Comparison of ENCODE assay signal across 8 cellular contexts in genomic region chrX:74422029-74422352, GRCh38. TPM values are rescaled to one million over a fixed set of nuclear protein-coding genes. Genes with fewer than 3 reads are reported as not detected.
DNase-seq lines count a peak whose midpoint lies in the region; ATAC-seq and TF ChIP-seq lines count a peak whose summit lies in the region.

No MANE protein-coding gene starts in this region.

- no peaks in the 10 kb centered on the region for H3K79me1 ChIP-seq in H9 (ENCODE audit: insufficient read depth, low read depth, low read length, poor library complexity, severe bottlenecking)

- H3K27ac ChIP-seq in H9 (ENCODE audit: insufficient read length, low read depth, low read length) (no peak overlapping the region), Karpas-422 (ENCODE audit: low read length) (no peak overlapping the region)

- TF ChIP-seq CTCF in H9 (conservative IDR thresholded peaks at IDR 0.05): no peak

- no peak overlapping the region for H3K56ac ChIP-seq in H9 (ENCODE audit: insufficient read length, low read depth, low read length)

- H2BK120ac ChIP-seq in H9 (ENCODE audit: low read depth, low read length, poor library complexity, severe bottlenecking): no peak overlapping the region

- no peak overlapping the region for H3K4ac ChIP-seq in H9 (ENCODE audit: low read depth, low read length)

- H3K36me3 Mint-ChIP-seq in H9 (ENCODE audit: insufficient read depth in 1 of 3, low read depth in 3 of 3): peaks cover 0 to 7% (median 0%) of the 10 kb centered on the region in 3 experiments; a peak in 5 of 7 replicates
- no peaks in the 10 kb centered on the region for H3K36me3 Mint-ChIP-seq in activated naive CD8-positive, alpha-beta T cell treated with anti-CD3 and anti-CD28 coated beads, Interleukin-2, amount 50 U/mL, for 24 hours (ENCODE audit: low read depth)

- no peaks in the 10 kb centered on the region for H3K9me2 ChIP-seq in Karpas-422 (replicated peaks; ENCODE audit: insufficient read depth, low read length)

- peaks cover 32 to 52% of the 10 kb centered on the region in 2 experiments for H3K9me3 Mint-ChIP-seq in H9
- H3K9me3 Mint-ChIP-seq in activated naive CD8-positive, alpha-beta T cell treated with anti-CD3 and anti-CD28 coated beads, Interleukin-2, amount 50 U/mL, for 24 hours: no peaks in the 10 kb centered on the region

- no peak overlapping the region for H4K91ac ChIP-seq in H9 (ENCODE audit: insufficient read length, low read depth, low read length)

- no peaks in the 10 kb centered on the region for H4K20me1 ChIP-seq in H9 (ENCODE audit: control insufficient read depth, insufficient read depth, insufficient read length)
- H4K20me1 ChIP-seq in Karpas-422 (ENCODE audit: insufficient read depth, low read depth, low read length): no peaks in the 10 kb centered on the region

- H3K4me3 Mint-ChIP-seq in H9: peak overlapping the region; percentile 76 to 91
- H3K4me3 Mint-ChIP-seq in activated naive CD8-positive, alpha-beta T cell treated with anti-CD3 and anti-CD28 coated beads, Interleukin-2, amount 50 U/mL, for 24 hours: peak overlapping the region; percentile 76

- H3K36me3 ChIP-seq in skeletal muscle satellite cell (ENCODE audit: insufficient read depth, low read length) (no peaks in the 10 kb centered on the region), Karpas-422 (ENCODE audit: insufficient read depth, low read length) (no peaks in the 10 kb centered on the region)

- H4K8ac ChIP-seq in H9 (replicated peaks; ENCODE audit: insufficient read length, low read depth, low read length): no peak overlapping the region

- WGBS in H9 (ENCODE audit: extremely low coverage, insufficient read length, low lambda C conversion rate): no CpG with 5 or more reads among the region's 17 CpGs

- no peak overlapping the region for H4K5ac ChIP-seq in H9 (ENCODE audit: insufficient read length, low read depth, low read length)

- H2BK15ac ChIP-seq in H9 (ENCODE audit: low read depth, low read length): no peak overlapping the region

- H3K23me2 ChIP-seq in H9 (ENCODE audit: insufficient read length, low read depth, low read length, poor library complexity, severe bottlenecking): peaks cover 24% of the 10 kb centered on the region

- no peaks in the 10 kb centered on the region for H3K27me3 ChIP-seq in H9 (ENCODE audit: insufficient read depth, low read length)
- H3K27me3 ChIP-seq in skeletal muscle satellite cell (ENCODE audit: control insufficient read depth, insufficient read depth, low read length): peaks cover 3% of the 10 kb centered on the region
- H3K27me3 ChIP-seq in Karpas-422 (ENCODE audit: low read length): no peaks in the 10 kb centered on the region

- DNase-seq in H9 (no peak), NCI-H1417 (lab: John Stamatoyannopoulos, UW) (no peak), Karpas-422 (no peak)
- no peak for DNase-seq in activated naive CD8-positive, alpha-beta T cell treated with anti-CD3 and anti-CD28 coated beads, Interleukin-2, amount 50 U/mL, for 24 hours

- H3K4me1 ChIP-seq in H9 (ENCODE audit: insufficient read depth, low read length) (no peaks in the 10 kb centered on the region), skeletal muscle satellite cell (ENCODE audit: control insufficient read depth, insufficient read depth, low read length) (peaks cover 8% of the 10 kb centered on the region), Karpas-422 (ENCODE audit: low read length) (no peaks in the 10 kb centered on the region)

- H2BK5ac ChIP-seq in H9 (ENCODE audit: insufficient read length, low read length): no peak overlapping the region

- no peaks in the 10 kb centered on the region for H3K79me2 ChIP-seq in H9 (ENCODE audit: insufficient read depth, low read length)
- no peaks in the 10 kb centered on the region for H3K79me2 ChIP-seq in Karpas-422 (ENCODE audit: low read length)

- H2AFZ ChIP-seq in H9 (ENCODE audit: low read length): no peak overlapping the region
- no peak overlapping the region for H2AFZ ChIP-seq in Karpas-422 (ENCODE audit: low read length)

- no peak overlapping the region for H2AK5ac ChIP-seq in H9 (ENCODE audit: insufficient read length, low read length)

- no peak for ATAC-seq in activated naive CD8-positive, alpha-beta T cell treated with anti-CD3 and anti-CD28 coated beads, Interleukin-2, amount 50 U/mL, for 24 hours
- ATAC-seq in GM21360 (IDR thresholded peaks at IDR 0.05; ENCODE audit: unreplicated experiment) (no peak), HG03097 (IDR thresholded peaks at IDR 0.05; ENCODE audit: low FRiP score, unreplicated experiment) (no peak)

- H3K4me2 ChIP-seq in H9 (ENCODE audit: insufficient read depth, insufficient read length, low read length) (peak overlapping the region; percentile 76), skeletal muscle satellite cell (ENCODE audit: low read length) (peak overlapping the region; percentile 97), Karpas-422 (ENCODE audit: low read depth, low read length, poor library complexity, severe bottlenecking) (no peak overlapping the region)

- H3K14ac ChIP-seq in H9 (ENCODE audit: insufficient read depth, low read length): no peak overlapping the region

- H2BK12ac ChIP-seq in H9 (ENCODE audit: insufficient read length, low read depth, low read length): no peak overlapping the region

- H3K23ac ChIP-seq in H9 (ENCODE audit: insufficient read length, low read depth, low read length): no peak overlapping the region

- H2BK20ac ChIP-seq in H9 (ENCODE audit: low read depth, low read length, poor library complexity, severe bottlenecking): no peak overlapping the region

- peak overlapping the region; percentile 53 for H3K4me3 ChIP-seq in iPS-11a (ENCODE audit: low read depth, low read length)
- peak overlapping the region; percentile 76 for H3K4me3 ChIP-seq in skeletal muscle satellite cell (ENCODE audit: low read length)
- no peak overlapping the region for H3K4me3 ChIP-seq in Karpas-422 (ENCODE audit: low read length)

- H3K9me3 ChIP-seq in H9 (ENCODE audit: control insufficient read depth, low read depth, low read length) (no peaks in the 10 kb centered on the region), skeletal muscle satellite cell (replicated peaks; ENCODE audit: low read length) (no peaks in the 10 kb centered on the region), Karpas-422 (ENCODE audit: low read length) (no peaks in the 10 kb centered on the region)

- no peak overlapping the region for H3K27ac Mint-ChIP-seq in H9
- no peak overlapping the region for H3K27ac Mint-ChIP-seq in activated naive CD8-positive, alpha-beta T cell treated with anti-CD3 and anti-CD28 coated beads, Interleukin-2, amount 50 U/mL, for 24 hours

- H3K4me1 Mint-ChIP-seq in H9: peaks cover 15 to 27% of the 10 kb centered on the region in 2 experiments
- H3K4me1 Mint-ChIP-seq in activated naive CD8-positive, alpha-beta T cell treated with anti-CD3 and anti-CD28 coated beads, Interleukin-2, amount 50 U/mL, for 24 hours: peaks cover 12% of the 10 kb centered on the region

- H3K27me3 Mint-ChIP-seq in H9 (ENCODE audit: low read depth): peaks cover 14% of the 10 kb centered on the region
- peaks cover 10% of the 10 kb centered on the region for H3K27me3 Mint-ChIP-seq in activated naive CD8-positive, alpha-beta T cell treated with anti-CD3 and anti-CD28 coated beads, Interleukin-2, amount 50 U/mL, for 24 hours

- H3K9ac ChIP-seq in H9 (ENCODE audit: extremely low read depth, insufficient read length, low read length) (peak overlapping the region; percentile 41), skeletal muscle satellite cell (ENCODE audit: low read depth, low read length) (peak overlapping the region; percentile 81), Karpas-422 (ENCODE audit: low read length) (no peak overlapping the region)

- H3K18ac ChIP-seq in H9 (ENCODE audit: insufficient read length, low read depth, low read length): no peak overlapping the region

- H3T11ph ChIP-seq in H9 (ENCODE audit: low read length): no peak overlapping the region

RNA-seq across cellular contexts. Expression of gene SLC16A2, which starts 0.7 kb away (rescaled TPM):
- 16.5 and 17.1 TPM in 2 replicates for total RNA-seq in H9 (2021)
- total RNA-seq in skeletal muscle satellite cell (2012; rRNA removed): 9.9 and 26.2 TPM in 2 replicates
- 0.79 TPM in 1 of 2 replicates, not detected in the other for total RNA-seq in Karpas-422 (2014; rRNA removed; shearing (Covaris generic); ENCODE audit: low replicate concordance)
